1 cellular context compared by ENCODE assay signal in genomic region chrX:18491601-18492000, GRCh38.
TF ChIP-seq lines count a peak whose summit lies in the region.

No MANE protein-coding gene starts in this region.

TF ChIP-seq in A549, 52 proteins besides CTCF, POLR2A, EP300 and RAD21 (continued from another document):
- TF ChIP-seq, protein P1, sequence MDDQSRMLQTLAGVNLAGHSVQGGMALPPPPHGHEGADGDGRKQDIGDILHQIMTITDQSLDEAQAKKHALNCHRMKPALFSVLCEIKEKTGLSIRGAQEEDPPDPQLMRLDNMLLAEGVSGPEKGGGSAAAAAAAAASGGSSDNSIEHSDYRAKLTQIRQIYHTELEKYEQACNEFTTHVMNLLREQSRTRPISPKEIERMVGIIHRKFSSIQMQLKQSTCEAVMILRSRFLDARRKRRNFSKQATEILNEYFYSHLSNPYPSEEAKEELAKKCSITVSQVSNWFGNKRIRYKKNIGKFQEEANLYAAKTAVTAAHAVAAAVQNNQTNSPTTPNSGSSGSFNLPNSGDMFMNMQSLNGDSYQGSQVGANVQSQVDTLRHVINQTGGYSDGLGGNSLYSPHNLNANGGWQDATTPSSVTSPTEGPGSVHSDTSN (IDR thresholded peaks at IDR 0.05), result no peak
- no peak for TF ChIP-seq CBX8 (IDR thresholded peaks at IDR 0.05)
- TF ChIP-seq RNF2 (IDR thresholded peaks at IDR 0.05; ENCODE audit: borderline replicate concordance, low read depth), result no peak
- TF ChIP-seq HEYL (CRISPR knock-in tag; IDR thresholded peaks at IDR 0.05), result no peak
- TF ChIP-seq E2F6 (IDR thresholded peaks at IDR 0.05; ENCODE audit: borderline replicate concordance, low read depth), result no peak
- TF ChIP-seq MAFK (IDR thresholded peaks at IDR 0.05; ENCODE audit: partially characterized antibody), result peak; percentile 76
TF ChIP-seq in A549: peak in this region for 1.
